In genomic region chr9:135085830-135086546, GRCh38 we compare ENCODE assay signal across 8 cellular contexts. TPM values are rescaled to one million over a fixed set of nuclear protein-coding genes. Genes with fewer than 3 reads are reported as not detected.
A peak's percentile ranks its signal among the peaks of the same experiment; 100 is the strongest.
DNase-seq lines count a peak whose midpoint lies in the region; ATAC-seq and TF ChIP-seq lines count a peak whose summit lies in the region.

No MANE protein-coding gene starts in this region.

- peaks cover 8% of the 10 kb centered on the region for H3K4me1 Mint-ChIP-seq in activated naive CD8-positive, alpha-beta T cell (ENCODE audit: low read depth)

- no peak overlapping the region for H3K27ac ChIP-seq in cardiac muscle cell

- TF ChIP-seq CTCF in GM12873 (IDR thresholded peaks at IDR 0.05; ENCODE audit: insufficient read depth, low read depth, low read length, missing control alignments) (peak; percentile 75), cardiac muscle cell (IDR thresholded peaks at IDR 0.05; ENCODE audit: low read depth, low read length) (peak; percentile 95)

- no peaks in the 10 kb centered on the region for H3K9me3 Mint-ChIP-seq in activated naive CD8-positive, alpha-beta T cell (ENCODE audit: low read depth)

- H3K36me3 Mint-ChIP-seq in activated naive CD8-positive, alpha-beta T cell, result no peaks in the 10 kb centered on the region

- H3K27ac Mint-ChIP-seq in activated naive CD8-positive, alpha-beta T cell, result no peak overlapping the region

- H3K4me1 ChIP-seq in cardiac muscle cell (ENCODE audit: low read depth), result no peaks in the 10 kb centered on the region

- ATAC-seq in GM18907 (IDR thresholded peaks at IDR 0.05; ENCODE audit: unreplicated experiment) (no peak), GM21515 (IDR thresholded peaks at IDR 0.05; ENCODE audit: unreplicated experiment) (no peak)

- DNase-seq in A172 (ENCODE audit: low spot score) (peak; percentile 67), NCI-H226 (peak; percentile 52), cardiac muscle cell (ENCODE audit: low read depth in 1 of 2, low spot score in 1 of 2) (peak; percentile 69 to 81), posterior cingulate gyrus (peak; percentile 73 to 98 (median 88))

- intact Hi-C loops in posterior cingulate gyrus (cut with DNase I), result loop anchor here (1.0 kb wide), 2 partner anchors 258 to 326 kb away; no protein-coding TSS in a partner anchor

- H3K9me3 ChIP-seq in cardiac muscle cell (ENCODE audit: low read depth), result no peaks in the 10 kb centered on the region

- no peaks in the 10 kb centered on the region for H3K36me3 ChIP-seq in cardiac muscle cell

- peaks cover 21% of the 10 kb centered on the region for H3K27me3 Mint-ChIP-seq in activated naive CD8-positive, alpha-beta T cell

- no peak overlapping the region for H3K4me3 ChIP-seq in cardiac muscle cell

- peak overlapping the region; percentile 12 for H3K4me3 Mint-ChIP-seq in activated naive CD8-positive, alpha-beta T cell

- H3K27me3 ChIP-seq in cardiac muscle cell, result peaks cover 39% of the 10 kb centered on the region

RNA-seq across cellular contexts. Expression of gene OLFM1, which starts 1.5 kb away (rescaled TPM):
- 41.2 and 65.4 TPM in 2 replicates for total RNA-seq in A172 (2014; rRNA removed; shearing (Covaris generic))
- 2.4 and 6.3 TPM in 2 replicates for total RNA-seq in cardiac muscle cell
- 3.8 and 4.0 TPM in 2 replicates for polyA plus RNA-seq in cardiac muscle cell
